ENCODE assay signal across 1 cellular context in genomic region chr4:138919094-138919936, GRCh38.
TF ChIP-seq lines count a peak whose summit lies in the region.

No MANE protein-coding gene starts in this region.

TF ChIP-seq in K562, 482 proteins besides CTCF, POLR2A, EP300 and RAD21 (continued from another document and continues in another):
- TF ChIP-seq ZBTB33 (CRISPR knock-in tag; IDR thresholded peaks at IDR 0.05), result no peak
- TF ChIP-seq POLR2H (tag; IDR thresholded peaks at IDR 0.05; ENCODE audit: low read depth), result no peak
- no peak for TF ChIP-seq ZBTB17 (CRISPR knock-in tag; IDR thresholded peaks at IDR 0.05)
- no peak for TF ChIP-seq TAF9B (IDR thresholded peaks at IDR 0.05; ENCODE audit: partially characterized antibody)
- no peak for TF ChIP-seq YY1 (IDR thresholded peaks at IDR 0.05; ENCODE audit: borderline replicate concordance in 1 of 3, control insufficient read depth in 1 of 3, extremely low read depth in 1 of 3, insufficient read depth in 3 of 3, insufficient read length in 1 of 3, insufficient replicate concordance in 2 of 3, low read depth in 1 of 3, low read length in 2 of 3)
- TF ChIP-seq ARID1B (IDR thresholded peaks at IDR 0.05), result 0 out of 2 replicates have a peak, but pooled peaks have one; percentile 23
- TF ChIP-seq RCOR1 (IDR thresholded peaks at IDR 0.05; ENCODE audit: borderline replicate concordance in 1 of 2, low read depth in 2 of 2, low read length in 2 of 2), result 0 out of 4 replicates have a peak, but pooled peaks of 1 of the 2 experiments have one; percentile 63
- TF ChIP-seq MCM5 (IDR thresholded peaks at IDR 0.05; ENCODE audit: low read depth), result no peak
- no peak for TF ChIP-seq CHD2 (IDR thresholded peaks at IDR 0.05; ENCODE audit: low read depth, low read length)
- TF ChIP-seq FOXO4 (CRISPR knock-in tag; IDR thresholded peaks at IDR 0.05), result no peak
- TF ChIP-seq C11orf30 (IDR thresholded peaks at IDR 0.05; ENCODE audit: low read depth), result no peak
- 0 out of 4 replicates have a peak, but pooled peaks of 1 of the 2 experiments have one; percentile 33 for TF ChIP-seq MAZ (CRISPR knock-in tag; conservative IDR thresholded peaks at IDR 0.05 in 1 of 2, IDR thresholded peaks at IDR 0.05 in 1 of 2)
- TF ChIP-seq ZNF174 (CRISPR knock-in tag; IDR thresholded peaks at IDR 0.05), result no peak
- no peak for TF ChIP-seq TEAD2 (tag; IDR thresholded peaks at IDR 0.05)
- no peak for TF ChIP-seq FOXA3 (CRISPR knock-in tag; conservative IDR thresholded peaks at IDR 0.05 in 1 of 2, IDR thresholded peaks at IDR 0.05 in 1 of 2)
- TF ChIP-seq ZBTB43 (CRISPR knock-in tag; IDR thresholded peaks at IDR 0.05), result no peak
- TF ChIP-seq ETS2 (tag; IDR thresholded peaks at IDR 0.05; ENCODE audit: borderline replicate concordance, poor library complexity, severe bottlenecking), result no peak
- no peak for TF ChIP-seq HMGN3 (IDR thresholded peaks at IDR 0.05; ENCODE audit: borderline replicate concordance, extremely low read depth, insufficient read length, low read depth, low read length)
- TF ChIP-seq PHB (CRISPR knock-in tag; IDR thresholded peaks at IDR 0.05), result no peak
- no peak for TF ChIP-seq SAFB2 (IDR thresholded peaks at IDR 0.05; ENCODE audit: borderline replicate concordance, low read depth, low read length, severe bottlenecking)
- TF ChIP-seq MLLT1 (IDR thresholded peaks at IDR 0.05), result 0 out of 4 replicates have a peak, but pooled peaks have one; percentile 23 to 37
- TF ChIP-seq HDAC2 (IDR thresholded peaks at IDR 0.05), result no peak
- TF ChIP-seq ZNF431 (CRISPR knock-in tag; IDR thresholded peaks at IDR 0.05), result no peak
- peak; percentile 76 for TF ChIP-seq DEAF1 (CRISPR knock-in tag; IDR thresholded peaks at IDR 0.05)
- TF ChIP-seq ZNF766 (CRISPR knock-in tag; conservative IDR thresholded peaks at IDR 0.05), result no peak
- TF ChIP-seq MAFF (IDR thresholded peaks at IDR 0.05; ENCODE audit: low read length), result no peak
- TF ChIP-seq ATF7 (IDR thresholded peaks at IDR 0.05), result peak; percentile 18; the same call in 1 of the 2 replicates
- no peak for TF ChIP-seq DDX20 (tag; IDR thresholded peaks at IDR 0.05; ENCODE audit: low read depth)
- TF ChIP-seq ZNF76 (CRISPR knock-in tag; IDR thresholded peaks at IDR 0.05; ENCODE audit: borderline replicate concordance), result no peak
- TF ChIP-seq STAT6 (CRISPR knock-in tag; IDR thresholded peaks at IDR 0.05), result no peak
- no peak for TF ChIP-seq MNT (conservative IDR thresholded peaks at IDR 0.05)
- no peak for TF ChIP-seq IRF1 (CRISPR knock-in tag; IDR thresholded peaks at IDR 0.05; ENCODE audit: borderline replicate concordance)
- TF ChIP-seq ZBTB1 (CRISPR knock-in tag; IDR thresholded peaks at IDR 0.05; ENCODE audit: borderline replicate concordance, low read depth), result no peak
- 0 out of 2 replicates have a peak, but pooled peaks have one; percentile 48 for TF ChIP-seq KLF16 (IDR thresholded peaks at IDR 0.05)
- TF ChIP-seq ZNF395 (CRISPR knock-in tag; IDR thresholded peaks at IDR 0.05), result no peak
- no peak for TF ChIP-seq FOXK1 (CRISPR knock-in tag; IDR thresholded peaks at IDR 0.05; ENCODE audit: borderline replicate concordance)
- peak; percentile 52; the same call in 1 of the 2 replicates for TF ChIP-seq CTBP1 (IDR thresholded peaks at IDR 0.05; ENCODE audit: borderline replicate concordance)
- no peak for TF ChIP-seq KLF10 (CRISPR knock-in tag; IDR thresholded peaks at IDR 0.05)
- no peak for TF ChIP-seq ZNF75A (CRISPR knock-in tag; IDR thresholded peaks at IDR 0.05)
- peak; percentile 82 for TF ChIP-seq SMC3 (conservative IDR thresholded peaks at IDR 0.05; ENCODE audit: insufficient read depth, low read depth, low read length)
- peak; percentile 67; the same call in 1 of the 2 replicates for TF ChIP-seq STAG1 (CRISPR knock-in tag; IDR thresholded peaks at IDR 0.05; ENCODE audit: borderline replicate concordance)
- no peak for TF ChIP-seq JUN (IDR thresholded peaks at IDR 0.05; ENCODE audit: borderline replicate concordance, low read depth, low read length)
- no peak for TF ChIP-seq JUN (CRISPR knock-in tag; IDR thresholded peaks at IDR 0.05; ENCODE audit: borderline replicate concordance)
- no peak for TF ChIP-seq XRCC4 (IDR thresholded peaks at IDR 0.05; ENCODE audit: extremely low read depth, insufficient read depth, insufficient read length)
- TF ChIP-seq LCOR (CRISPR knock-in tag; IDR thresholded peaks at IDR 0.05), result no peak
- TF ChIP-seq HNRNPL (IDR thresholded peaks at IDR 0.05; ENCODE audit: low read depth, low read length), result no peak
- TF ChIP-seq PRDM10 (IDR thresholded peaks at IDR 0.05; ENCODE audit: partially characterized antibody), result no peak
